Comparison of ENCODE assay signal across 19 cellular contexts in genomic region chr16:89381788-89382187, GRCh38.
DNase-seq lines count a peak whose midpoint lies in the region; ATAC-seq and TF ChIP-seq lines count a peak whose summit lies in the region.
"Had no signal": no experiment of that assay in that cellular context is flagged by ENCODE, and none has a peak within 500 bp of the region (broad histone marks: within the 10 kb centered on the region; RNA-seq: fewer than 3 reads in every experiment).

No MANE protein-coding gene starts in this region.

- no peak overlapping the region for H2AFZ ChIP-seq in neural progenitor cell (replicated peaks)
- H2AFZ ChIP-seq: parathyroid adenoma had no signal

- TF ChIP-seq EP300 in suprapubic skin (IDR thresholded peaks at IDR 0.05): no peak

- TF ChIP-seq CTCF in neural progenitor cell (IDR thresholded peaks at IDR 0.05) (no peak), left lung (IDR thresholded peaks at IDR 0.05) (no peak), suprapubic skin (IDR thresholded peaks at IDR 0.05) (no peak)

- no peak for TF ChIP-seq POLR2A in suprapubic skin (IDR thresholded peaks at IDR 0.05)

- H3K9ac ChIP-seq in NT2/D1 (ENCODE audit: insufficient read length, low read depth): peak overlapping the region; percentile 53
- no peak overlapping the region for H3K9ac ChIP-seq in neural progenitor cell
- H3K9ac ChIP-seq: parathyroid adenoma had no signal

- peaks cover 8% of the 10 kb centered on the region for H3F3A ChIP-seq in neural progenitor cell (ENCODE audit: low read depth)

- H3K4me3 ChIP-seq in NT2/D1 (ENCODE audit: insufficient read length, low read depth) (no peak overlapping the region), neural progenitor cell (no peak overlapping the region), left lung (no peak overlapping the region), suprapubic skin (no peak overlapping the region)
- H3K4me3 ChIP-seq: Peyer's patch had no signal

- H3K27me3 ChIP-seq in NT2/D1 (ENCODE audit: insufficient read depth, insufficient read length): no peaks in the 10 kb centered on the region
- no peaks in the 10 kb centered on the region for H3K27me3 ChIP-seq in neural progenitor cell
- no peaks in the 10 kb centered on the region for H3K27me3 ChIP-seq in left lung
- H3K27me3 ChIP-seq in suprapubic skin: no peaks in the 10 kb centered on the region
- H3K27me3 ChIP-seq: Peyer's patch had no signal

- H3K4me1 Mint-ChIP-seq in activated T-cell treated with anti-CD3 and anti-CD28 coated beads, Interleukin-2, amount 50 U/mL, for 4 hours (ENCODE audit: low read depth): peaks cover 92% of the 10 kb centered on the region
- H3K4me1 Mint-ChIP-seq in central memory CD8-positive, alpha-beta T cell: peaks cover 83% of the 10 kb centered on the region
- H3K4me1 Mint-ChIP-seq in neural progenitor cell: peaks cover 61% of the 10 kb centered on the region

- intact Hi-C loops in left lung (cut with DNase I): no loop called here

- no peak for DNase-seq in activated T-cell treated with anti-CD3 and anti-CD28 coated beads, Interleukin-2, amount 50 U/mL, for 4 hours
- DNase-seq in activated T-cell treated with anti-CD3 and anti-CD28 coated beads for 4 hours (no peak), NT2/D1 (ENCODE audit: low read depth, low spot score) (no peak), neural progenitor cell (ENCODE audit: low spot score) (no peak), left lung (no peak), suprapubic skin (ENCODE audit: low spot score in 2 of 2) (no peak)
- no peak for DNase-seq in central memory CD8-positive, alpha-beta T cell (ENCODE audit: low spot score in 2 of 2)
- DNase-seq: amygdala, COR-L47, HCEC 1CT, midbrain, NCI-H1048, NCI-H774, small intestine, WERI-Rb-1 had no signal

- H3K4me3 Mint-ChIP-seq in activated T-cell treated with anti-CD3 and anti-CD28 coated beads, Interleukin-2, amount 50 U/mL, for 4 hours: peak overlapping the region; percentile 21
- H3K4me3 Mint-ChIP-seq in central memory CD8-positive, alpha-beta T cell: peak overlapping the region; percentile 57
- peak overlapping the region; percentile 57 for H3K4me3 Mint-ChIP-seq in neural progenitor cell

- H3K36me3 ChIP-seq in NT2/D1 (ENCODE audit: insufficient read depth, insufficient read length, low read length): peaks cover 8% of the 10 kb centered on the region
- H3K36me3 ChIP-seq in neural progenitor cell: no peaks in the 10 kb centered on the region
- no peaks in the 10 kb centered on the region for H3K36me3 ChIP-seq in left lung
- H3K36me3 ChIP-seq in suprapubic skin: no peaks in the 10 kb centered on the region
- H3K36me3 ChIP-seq: Peyer's patch, WERI-Rb-1 had no signal

- H3K9me3 ChIP-seq in NT2/D1 (ENCODE audit: insufficient read depth, low read length) (no peaks in the 10 kb centered on the region), neural progenitor cell (ENCODE audit: low read depth) (no peaks in the 10 kb centered on the region), left lung (no peaks in the 10 kb centered on the region), suprapubic skin (no peaks in the 10 kb centered on the region)
- H3K9me3 ChIP-seq: Peyer's patch had no signal

- H3K9me3 Mint-ChIP-seq in activated T-cell treated with anti-CD3 and anti-CD28 coated beads, Interleukin-2, amount 50 U/mL, for 4 hours: no peaks in the 10 kb centered on the region
- H3K9me3 Mint-ChIP-seq in central memory CD8-positive, alpha-beta T cell: no peaks in the 10 kb centered on the region
- H3K9me3 Mint-ChIP-seq in neural progenitor cell: peaks cover 6% of the 10 kb centered on the region
- H3K9me3 Mint-ChIP-seq: stimulated activated effector memory CD8-positive, alpha-beta T cell treated with anti-CD3 and anti-CD28 coated beads, Interleukin-12 subunit alpha, Interleukin-12 subunit beta, amount 100 ng/mL, for 72 hours had no signal

- peak overlapping the region; percentile 65 for H3K27ac Mint-ChIP-seq in central memory CD8-positive, alpha-beta T cell (ENCODE audit: low read depth)
- peak overlapping the region; percentile 28 for H3K27ac Mint-ChIP-seq in neural progenitor cell

- 71% methylated on average over 14 of the region's 14 CpGs for WGBS in suprapubic skin

- H3K36me3 Mint-ChIP-seq in activated T-cell treated with anti-CD3 and anti-CD28 coated beads, Interleukin-2, amount 50 U/mL, for 4 hours (ENCODE audit: insufficient read depth): peaks cover 7% of the 10 kb centered on the region
- peaks cover 9% of the 10 kb centered on the region for H3K36me3 Mint-ChIP-seq in central memory CD8-positive, alpha-beta T cell (ENCODE audit: insufficient read depth)
- peaks cover 7% of the 10 kb centered on the region for H3K36me3 Mint-ChIP-seq in neural progenitor cell

- H3K27ac ChIP-seq in neural progenitor cell (no peak overlapping the region), left lung (no peak overlapping the region), suprapubic skin (no peak overlapping the region)
- H3K27ac ChIP-seq: parathyroid adenoma, WERI-Rb-1 had no signal

- H3K79me2 ChIP-seq in neural progenitor cell (ENCODE audit: low read depth): peaks cover 100% of the 10 kb centered on the region

- peaks cover 100% of the 10 kb centered on the region for H4K20me1 ChIP-seq in neural progenitor cell (ENCODE audit: low read depth)

- H3K4me2 ChIP-seq in neural progenitor cell: no peak overlapping the region

- H3K27me3 Mint-ChIP-seq in activated T-cell treated with anti-CD3 and anti-CD28 coated beads, Interleukin-2, amount 50 U/mL, for 4 hours (ENCODE audit: low read depth): no peaks in the 10 kb centered on the region
- no peaks in the 10 kb centered on the region for H3K27me3 Mint-ChIP-seq in central memory CD8-positive, alpha-beta T cell
- H3K27me3 Mint-ChIP-seq in neural progenitor cell (ENCODE audit: insufficient read depth, low read depth): peaks cover 2% of the 10 kb centered on the region

- peaks cover 39% of the 10 kb centered on the region for H3K4me1 ChIP-seq in NT2/D1 (ENCODE audit: insufficient read depth, insufficient read length)
- peaks cover 24% of the 10 kb centered on the region for H3K4me1 ChIP-seq in neural progenitor cell
- H3K4me1 ChIP-seq in left lung: peaks cover 14 to 63% of the 10 kb centered on the region in 2 donors
- H3K4me1 ChIP-seq in suprapubic skin: peaks cover 62% of the 10 kb centered on the region

- no peak for ATAC-seq in activated T-cell treated with anti-CD3 and anti-CD28 coated beads, Interleukin-2, amount 50 U/mL, for 4 hours
- no peak for ATAC-seq in central memory CD8-positive, alpha-beta T cell (replicated peaks; ENCODE audit: extremely low read depth, poor library complexity, severe bottlenecking)
- no peak for ATAC-seq in left lung
- no peak for ATAC-seq in GM18498 (IDR thresholded peaks at IDR 0.05; ENCODE audit: unreplicated experiment)
